In the genomic region with DNA sequence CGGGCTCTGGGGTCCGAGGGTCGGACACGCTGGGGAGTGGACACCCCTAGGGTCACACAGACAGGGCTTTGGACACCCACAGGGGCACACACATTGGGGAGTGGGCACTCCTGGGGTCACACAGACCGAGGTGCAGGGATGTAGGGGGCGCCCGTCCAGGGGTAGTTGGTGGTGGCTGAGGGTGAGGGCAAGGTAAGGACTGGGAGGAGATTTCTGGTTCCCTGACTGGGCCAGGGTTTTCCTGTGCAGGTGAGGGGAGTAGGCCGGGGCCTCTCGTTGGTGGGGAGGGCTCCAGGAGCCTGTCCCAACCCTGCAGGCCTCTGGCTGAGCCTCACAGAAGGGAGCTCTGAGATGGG, we compare ENCODE assay signal across 8 cellular contexts. TPM values are rescaled to one million over a fixed set of nuclear protein-coding genes. Genes with fewer than 3 reads are reported as not detected.
DNase-seq lines count a peak whose midpoint lies in the region; ATAC-seq and TF ChIP-seq lines count a peak whose summit lies in the region.

No MANE protein-coding gene starts in this region.

- H3K27ac ChIP-seq in hepatocyte: no peak overlapping the region

- WGBS in hepatocyte (ENCODE audit: low lambda C conversion rate, missing lambda C conversion rate): 69% methylated on average over 9 of the region's 9 CpGs

- no peaks in the 10 kb centered on the region for H3K36me3 ChIP-seq in hepatocyte (replicated peaks; ENCODE audit: insufficient read depth, low read depth)

- TF ChIP-seq CTCF in hepatocyte (IDR thresholded peaks at IDR 0.05; ENCODE audit: poor library complexity): no peak

- H3K27ac Mint-ChIP-seq in stimulated activated effector memory CD8-positive, alpha-beta T cell treated with anti-CD3 and anti-CD28 coated beads, Interleukin-12 subunit alpha, Interleukin-12 subunit beta, amount 100 ng/mL, for 72 hours: peak overlapping the region; percentile 83

- H3K4me3 Mint-ChIP-seq in activated T-cell treated with anti-CD3 and anti-CD28 coated beads, Interleukin-2, amount 50 U/mL, for 4 hours: peak overlapping the region; percentile 88
- H3K4me3 Mint-ChIP-seq in stimulated activated effector memory CD8-positive, alpha-beta T cell treated with anti-CD3 and anti-CD28 coated beads, Interleukin-12 subunit alpha, Interleukin-12 subunit beta, amount 100 ng/mL, for 72 hours: peak overlapping the region; percentile 77

- H3K4me1 ChIP-seq in hepatocyte (ENCODE audit: insufficient read depth): no peaks in the 10 kb centered on the region

- H3K9me2 ChIP-seq in hepatocyte (replicated peaks; ENCODE audit: insufficient read depth): no peaks in the 10 kb centered on the region

- no peaks in the 10 kb centered on the region for H3K79me2 ChIP-seq in hepatocyte

- H3K27me3 ChIP-seq in hepatocyte: no peaks in the 10 kb centered on the region

- peak overlapping the region; percentile 36 for H2AFZ ChIP-seq in hepatocyte

- ATAC-seq in activated T-cell treated with anti-CD3 and anti-CD28 coated beads, Interleukin-2, amount 50 U/mL, for 4 hours: no peak
- ATAC-seq in SK-N-SH treated with all-trans-retinoic acid at 6 μM for 48 hours: peak; percentile 12; the same call in 2 of the 3 replicates
- no peak for ATAC-seq in stimulated activated effector memory CD8-positive, alpha-beta T cell treated with anti-CD3 and anti-CD28 coated beads, Interleukin-12 subunit alpha, Interleukin-12 subunit beta, amount 100 ng/mL, for 72 hours

- H3K9me3 ChIP-seq in hepatocyte (ENCODE audit: low read depth): no peaks in the 10 kb centered on the region

- H3K4me1 Mint-ChIP-seq in activated T-cell treated with anti-CD3 and anti-CD28 coated beads, Interleukin-2, amount 50 U/mL, for 4 hours (ENCODE audit: low read depth): peaks cover 4% of the 10 kb centered on the region
- peaks cover 8% of the 10 kb centered on the region for H3K4me1 Mint-ChIP-seq in stimulated activated effector memory CD8-positive, alpha-beta T cell treated with anti-CD3 and anti-CD28 coated beads, Interleukin-12 subunit alpha, Interleukin-12 subunit beta, amount 100 ng/mL, for 72 hours

- no peaks in the 10 kb centered on the region for H3K36me3 Mint-ChIP-seq in activated T-cell treated with anti-CD3 and anti-CD28 coated beads, Interleukin-2, amount 50 U/mL, for 4 hours (ENCODE audit: insufficient read depth)
- peaks cover 23% of the 10 kb centered on the region for H3K36me3 Mint-ChIP-seq in stimulated activated effector memory CD8-positive, alpha-beta T cell treated with anti-CD3 and anti-CD28 coated beads, Interleukin-12 subunit alpha, Interleukin-12 subunit beta, amount 100 ng/mL, for 72 hours

- peak overlapping the region; percentile 15 for H3K4me3 ChIP-seq in hepatocyte

- no peak for DNase-seq in activated T-cell treated with anti-CD3 and anti-CD28 coated beads, Interleukin-2, amount 50 U/mL, for 4 hours
- DNase-seq in activated T-cell treated with anti-CD3 and anti-CD28 coated beads, Interleukin-2, amount 50 U/mL, for 48 hours: no peak
- no peak for DNase-seq in hepatocyte (ENCODE audit: low spot score)
- no peak for DNase-seq in stimulated activated effector memory CD8-positive, alpha-beta T cell treated with anti-CD3 and anti-CD28 coated beads, Interleukin-12 subunit alpha, Interleukin-12 subunit beta, amount 100 ng/mL, for 72 hours (ENCODE audit: low spot score in 2 of 2)
- DNase-seq in stimulated activated CD4-positive, alpha-beta T cell treated with anti-CD3 and anti-CD28 coated beads, Interleukin-15, amount 100 ng/mL, for 24 hours: no peak
- no peak for DNase-seq in SW 1271 (lab: John Stamatoyannopoulos, UW)
- DNase-seq in NCI-H1048 (lab: John Stamatoyannopoulos, UW): no peak

- peak overlapping the region; percentile 77 for H3K4me2 ChIP-seq in hepatocyte

- no peaks in the 10 kb centered on the region for H4K20me1 ChIP-seq in hepatocyte (ENCODE audit: insufficient read depth, poor library complexity, severe bottlenecking)

- H3K27me3 Mint-ChIP-seq in activated T-cell treated with anti-CD3 and anti-CD28 coated beads, Interleukin-2, amount 50 U/mL, for 4 hours (ENCODE audit: low read depth): no peaks in the 10 kb centered on the region

- no peaks in the 10 kb centered on the region for H3K9me3 Mint-ChIP-seq in activated T-cell treated with anti-CD3 and anti-CD28 coated beads, Interleukin-2, amount 50 U/mL, for 4 hours
- H3K9me3 Mint-ChIP-seq in stimulated activated effector memory CD8-positive, alpha-beta T cell treated with anti-CD3 and anti-CD28 coated beads, Interleukin-12 subunit alpha, Interleukin-12 subunit beta, amount 100 ng/mL, for 72 hours: no peaks in the 10 kb centered on the region

TF ChIP-seq in SK-N-SH treated with all-trans-retinoic acid at 6 μM for 48 hours, 23 proteins besides CTCF, POLR2A, EP300 and RAD21 (continues in another document):
- TF ChIP-seq, protein P1, sequence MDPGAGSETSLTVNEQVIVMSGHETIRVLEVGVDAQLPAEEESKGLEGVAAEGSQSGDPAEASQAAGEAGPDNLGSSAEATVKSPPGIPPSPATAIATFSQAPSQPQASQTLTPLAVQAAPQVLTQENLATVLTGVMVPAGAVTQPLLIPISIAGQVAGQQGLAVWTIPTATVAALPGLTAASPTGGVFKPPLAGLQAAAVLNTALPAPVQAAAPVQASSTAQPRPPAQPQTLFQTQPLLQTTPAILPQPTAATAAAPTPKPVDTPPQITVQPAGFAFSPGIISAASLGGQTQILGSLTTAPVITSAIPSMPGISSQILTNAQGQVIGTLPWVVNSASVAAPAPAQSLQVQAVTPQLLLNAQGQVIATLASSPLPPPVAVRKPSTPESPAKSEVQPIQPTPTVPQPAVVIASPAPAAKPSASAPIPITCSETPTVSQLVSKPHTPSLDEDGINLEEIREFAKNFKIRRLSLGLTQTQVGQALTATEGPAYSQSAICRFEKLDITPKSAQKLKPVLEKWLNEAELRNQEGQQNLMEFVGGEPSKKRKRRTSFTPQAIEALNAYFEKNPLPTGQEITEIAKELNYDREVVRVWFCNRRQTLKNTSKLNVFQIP (CRISPR knock-in tag; IDR thresholded peaks at IDR 0.05; ENCODE audit: borderline replicate concordance, low read depth): no peak
- TF ChIP-seq OSR1 (CRISPR knock-in tag; IDR thresholded peaks at IDR 0.05) (no peak), BACH2 (CRISPR knock-in tag; IDR thresholded peaks at IDR 0.05; ENCODE audit: borderline replicate concordance) (no peak), ZNF8 (CRISPR knock-in tag; IDR thresholded peaks at IDR 0.05) (no peak), ARNTL (CRISPR knock-in tag; IDR thresholded peaks at IDR 0.05; ENCODE audit: borderline replicate concordance, low read depth) (no peak), TOX (CRISPR knock-in tag; IDR thresholded peaks at IDR 0.05; ENCODE audit: borderline replicate concordance) (no peak)
- TF ChIP-seq, protein P2, sequence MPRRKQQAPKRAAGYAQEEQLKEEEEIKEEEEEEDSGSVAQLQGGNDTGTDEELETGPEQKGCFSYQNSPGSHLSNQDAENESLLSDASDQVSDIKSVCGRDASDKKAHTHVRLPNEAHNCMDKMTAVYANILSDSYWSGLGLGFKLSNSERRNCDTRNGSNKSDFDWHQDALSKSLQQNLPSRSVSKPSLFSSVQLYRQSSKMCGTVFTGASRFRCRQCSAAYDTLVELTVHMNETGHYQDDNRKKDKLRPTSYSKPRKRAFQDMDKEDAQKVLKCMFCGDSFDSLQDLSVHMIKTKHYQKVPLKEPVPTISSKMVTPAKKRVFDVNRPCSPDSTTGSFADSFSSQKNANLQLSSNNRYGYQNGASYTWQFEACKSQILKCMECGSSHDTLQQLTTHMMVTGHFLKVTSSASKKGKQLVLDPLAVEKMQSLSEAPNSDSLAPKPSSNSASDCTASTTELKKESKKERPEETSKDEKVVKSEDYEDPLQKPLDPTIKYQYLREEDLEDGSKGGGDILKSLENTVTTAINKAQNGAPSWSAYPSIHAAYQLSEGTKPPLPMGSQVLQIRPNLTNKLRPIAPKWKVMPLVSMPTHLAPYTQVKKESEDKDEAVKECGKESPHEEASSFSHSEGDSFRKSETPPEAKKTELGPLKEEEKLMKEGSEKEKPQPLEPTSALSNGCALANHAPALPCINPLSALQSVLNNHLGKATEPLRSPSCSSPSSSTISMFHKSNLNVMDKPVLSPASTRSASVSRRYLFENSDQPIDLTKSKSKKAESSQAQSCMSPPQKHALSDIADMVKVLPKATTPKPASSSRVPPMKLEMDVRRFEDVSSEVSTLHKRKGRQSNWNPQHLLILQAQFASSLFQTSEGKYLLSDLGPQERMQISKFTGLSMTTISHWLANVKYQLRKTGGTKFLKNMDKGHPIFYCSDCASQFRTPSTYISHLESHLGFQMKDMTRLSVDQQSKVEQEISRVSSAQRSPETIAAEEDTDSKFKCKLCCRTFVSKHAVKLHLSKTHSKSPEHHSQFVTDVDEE (CRISPR knock-in tag; IDR thresholded peaks at IDR 0.05): no peak

RNA-seq across cellular contexts. Expression of a gene that starts 21.9 kb away (rescaled TPM):
- total RNA-seq in activated T-cell treated with anti-CD3 and anti-CD28 coated beads, Interleukin-2, amount 50 U/mL, for 4 hours: 10 to 100 TPM; 31.0 to 37.9 (median 36.5) TPM
- total RNA-seq in hepatocyte: 59.6 and 69.5 TPM in 2 replicates
- 67.7 and 74.7 TPM in 2 replicates for polyA plus RNA-seq in hepatocyte

RNA-seq across cellular contexts. Expression of a gene that starts 21.9 kb away (rescaled TPM):
- total RNA-seq in activated T-cell treated with anti-CD3 and anti-CD28 coated beads, Interleukin-2, amount 50 U/mL, for 4 hours: 10 to 100 TPM; 21.2 to 28.4 (median 24.6) TPM
- 23.1 and 26.4 TPM in 2 replicates for total RNA-seq in hepatocyte
- polyA plus RNA-seq in hepatocyte: 22.5 and 22.7 TPM in 2 replicates

RNA-seq across cellular contexts. Expression of a gene that starts 27.8 kb away (rescaled TPM):
- 10 to 100 TPM; 10.5 to 12.7 (median 11.4) TPM for total RNA-seq in activated T-cell treated with anti-CD3 and anti-CD28 coated beads, Interleukin-2, amount 50 U/mL, for 4 hours
- total RNA-seq in hepatocyte: 4.1 and 6.7 TPM in 2 replicates
- polyA plus RNA-seq in hepatocyte: 59.7 and 76.9 TPM in 2 replicates

RNA-seq across cellular contexts. Expression of a gene that starts 42.8 kb away (rescaled TPM):
- total RNA-seq in activated T-cell treated with anti-CD3 and anti-CD28 coated beads, Interleukin-2, amount 50 U/mL, for 4 hours: 1 to 10 TPM; 3.3 to 4.2 (median 4.0) TPM
- 5.1 and 7.0 TPM in 2 replicates for total RNA-seq in hepatocyte
- 19.1 and 19.3 TPM in 2 replicates for polyA plus RNA-seq in hepatocyte

RNA-seq across cellular contexts. Expression of a gene that starts 58.5 kb away (rescaled TPM):
- 10 to 100 TPM; 22.8 to 28.8 (median 23.4) TPM for total RNA-seq in activated T-cell treated with anti-CD3 and anti-CD28 coated beads, Interleukin-2, amount 50 U/mL, for 4 hours
- total RNA-seq in hepatocyte: 37.0 and 38.3 TPM in 2 replicates
- 59.8 and 80.0 TPM in 2 replicates for polyA plus RNA-seq in hepatocyte
